In the genomic region with DNA sequence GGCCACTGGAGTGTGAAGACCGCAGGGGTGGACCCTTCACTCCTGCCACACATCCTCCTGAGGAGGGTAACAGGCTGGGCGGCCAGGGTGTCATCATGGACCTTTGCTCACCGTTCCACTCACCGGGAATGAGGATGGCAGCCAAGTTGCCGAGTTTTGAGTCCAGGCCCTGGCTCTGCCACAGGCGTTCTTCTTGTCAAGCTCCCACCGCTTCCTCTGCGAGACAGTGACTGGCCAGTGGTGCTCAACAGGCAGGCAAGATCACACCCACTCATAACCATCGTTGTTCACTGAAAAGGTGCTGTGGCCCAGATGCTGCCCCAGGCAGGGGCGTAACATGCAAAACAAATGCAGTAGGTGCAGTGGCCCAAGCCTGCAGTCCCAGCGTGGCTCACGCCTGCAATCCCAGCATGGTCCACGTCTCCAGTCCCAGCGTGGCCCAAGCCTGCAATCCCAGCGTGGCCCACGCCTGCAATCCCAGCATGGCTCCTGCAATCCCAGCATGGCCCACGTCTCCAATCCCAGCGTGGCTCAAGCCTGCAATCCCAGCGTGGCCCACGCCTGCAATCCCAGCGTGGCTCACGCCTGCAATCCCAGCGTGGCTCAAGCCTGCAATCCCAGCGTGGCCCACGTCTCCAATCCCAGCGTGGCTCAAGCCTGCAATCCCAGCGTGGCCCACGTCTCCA, we compare ENCODE assay signal across 28 cellular contexts.
"Had no signal": no experiment of that assay in that cellular context is flagged by ENCODE, and none has a peak within 500 bp of the region (broad histone marks: within the 10 kb centered on the region; RNA-seq: fewer than 3 reads in every experiment).

No MANE protein-coding gene starts in this region.

- H3K9me3 Mint-ChIP-seq: effector memory CD8-positive, alpha-beta T cell; immature natural killer cell; memory B cell; nephron had no signal

- H3K9me3 ChIP-seq: esophagus squamous epithelium, lower lobe of right lung, right lobe of liver, stomach, thyroid gland had no signal

- H2AFZ ChIP-seq: parathyroid adenoma had no signal

- DNase-seq: dermis blood vessel endothelial cell; effector memory CD8-positive, alpha-beta T cell; erythroblast; esophagus squamous epithelium; foreskin melanocyte; hypothalamus; immature natural killer cell; islet precursor cell; kidney glomerular epithelial cell; left colon; left ventricle myocardium superior; lower lobe of right lung; occipital lobe; right lobe of liver; stimulated activated CD4-positive, alpha-beta T cell treated with anti-CD3 and anti-CD28 coated beads, Interleukin-12 subunit alpha, Interleukin-12 subunit beta, amount 100 ng/mL, for 4 hours; stimulated activated CD4-positive, alpha-beta T cell treated with anti-CD3 and anti-CD28 coated beads, Interleukin-1b, Interleukin-23, amount 100 ng/mL, for 48 hours; stimulated activated CD4-positive, alpha-beta T cell treated with anti-CD3 and anti-CD28 coated beads, Interleukin-4, amount 100 ng/mL, for 1 hour; stimulated activated CD8-positive, alpha-beta memory T cell treated with anti-CD3 and anti-CD28 coated beads, Interleukin-4, amount 100 ng/mL, for 48 hours; stimulated activated naive CD4-positive, alpha-beta T cell; stomach; thyroid gland; trophoblast cell had no signal

- H3K27me3 ChIP-seq: right lobe of liver, thyroid gland had no signal

- H3K4me2 ChIP-seq: smooth muscle cell had no signal

- H3K4me1 Mint-ChIP-seq: nephron had no signal

- H3K36me3 ChIP-seq: esophagus squamous epithelium, lower lobe of right lung, right lobe of liver, stomach, thyroid gland had no signal

- H3K36me3 Mint-ChIP-seq: immature natural killer cell, memory B cell had no signal

- H3K27ac Mint-ChIP-seq: effector memory CD8-positive, alpha-beta T cell; immature natural killer cell; memory B cell; progenitor cell of endocrine pancreas had no signal

- ATAC-seq: effector memory CD8-positive, alpha-beta T cell; left colon; left ventricle myocardium superior; lower lobe of right lung had no signal

- H3K9ac ChIP-seq: parathyroid adenoma had no signal

- H3K4me3 Mint-ChIP-seq: effector memory CD8-positive, alpha-beta T cell; immature natural killer cell; memory B cell; nephron had no signal

- H3K4me1 ChIP-seq: lower lobe of right lung, parathyroid adenoma, right lobe of liver had no signal

- H3K4me3 ChIP-seq: coronary artery, esophagus squamous epithelium, lower lobe of right lung, right lobe of liver, smooth muscle cell, stomach, thyroid gland had no signal

- H3K27ac ChIP-seq: coronary artery, esophagus squamous epithelium, lower lobe of right lung, parathyroid adenoma, right lobe of liver, stomach, thyroid gland had no signal
